Comparison of ENCODE assay signal across 1 cellular context in genomic region chr5:139692605-139693340, GRCh38.
TF ChIP-seq lines count a peak whose summit lies in the region.

No MANE protein-coding gene starts in this region.

TF ChIP-seq in IMR-90, 13 proteins besides CTCF, POLR2A, EP300 and RAD21:
- TF ChIP-seq RFX5 (IDR thresholded peaks at IDR 0.05; ENCODE audit: low read depth, low read length), result 0 out of 2 replicates have a peak, but pooled peaks have one; percentile 26
- TF ChIP-seq NFE2L2 (IDR thresholded peaks at IDR 0.05; ENCODE audit: low read depth, low read length), result no peak
- TF ChIP-seq USF2 (IDR thresholded peaks at IDR 0.05; ENCODE audit: low read depth, low read length), result peak; percentile 18; the same call in 1 of the 2 replicates
